Comparison of ENCODE assay signal across 15 cellular contexts in genomic region chr11:66142370-66143263, GRCh38.
DNase-seq lines count a peak whose midpoint lies in the region; ATAC-seq and TF ChIP-seq lines count a peak whose summit lies in the region.
"Had no signal": no experiment of that assay in that cellular context is flagged by ENCODE, and none has a peak within 500 bp of the region (broad histone marks: within the 10 kb centered on the region; RNA-seq: fewer than 3 reads in every experiment).

No MANE protein-coding gene starts in this region.

- H3K9ac ChIP-seq in mammary epithelial cell (ENCODE audit: insufficient read depth, low read length): peak overlapping the region; percentile 27

- no peak overlapping the region for H2AFZ ChIP-seq in mammary epithelial cell (ENCODE audit: low read depth, low read length)

- ATAC-seq in GM19324 (IDR thresholded peaks at IDR 0.05; ENCODE audit: low FRiP score, unreplicated experiment): no peak

- no peaks in the 10 kb centered on the region for H3K36me3 ChIP-seq in mammary epithelial cell (ENCODE audit: insufficient read depth, low read length)
- H3K36me3 ChIP-seq in stomach: no peaks in the 10 kb centered on the region

- DNase-seq in DMS53 (lab: John Stamatoyannopoulos, UW) (peak; percentile 43), DMS53 treated with DMSO at 0.1 percent for 48 hours (lab: John Stamatoyannopoulos, UW; ENCODE audit: unreplicated experiment) (no peak), NOMO-1 (lab: John Stamatoyannopoulos, UW; ENCODE audit: unreplicated experiment in 2 of 2) (peak; percentile 26 to 30), mammary epithelial cell (peak; percentile 84), stomach (no peak), GDM1 (lab: John Stamatoyannopoulos, UW) (no peak), NCI-H1092 (lab: John Stamatoyannopoulos, UW) (no peak)
- DNase-seq: activated CD4-positive, CD25-positive, alpha-beta regulatory T cell treated with anti-CD3 and anti-CD28 coated beads, Interleukin-2, amount 50 U/mL, for 72 hours; activated T-cell treated with anti-CD3 and anti-CD28 coated beads, Interleukin-2, amount 50 U/mL, for 24 hours; DMS79; NCI-H1092 treated with DMSO at 0.1 percent for 48 hours; NCI-H524; SJCRH30 had no signal

- intact Hi-C loops in mammary epithelial cell (cut with micrococcal nuclease): no loop called here
- intact Hi-C loops in stomach (cut with DNase I; ENCODE audit: low total_unique reads): no loop called here

- in situ Hi-C loops in mammary epithelial cell (cut with MboI; ENCODE audit: low sequenced_read_pairs in 2 of 2): no loop called here

- BruUV-seq in mammary epithelial cell (replicated peaks; lab: Mats Ljungman, UMichigan): no TSS peak

- H3K27ac ChIP-seq in mammary epithelial cell (ENCODE audit: insufficient read depth, low read depth, low read length) (peak overlapping the region; percentile 61), stomach (peak overlapping the region in 4 of 5 donors; percentile 28 to 76 (median 64))
- H3K27ac ChIP-seq: 22Rv1, SJCRH30 had no signal

- TF ChIP-seq CTCF in mammary epithelial cell (conservative IDR thresholded peaks at IDR 0.05 in 1 of 2, IDR thresholded peaks at IDR 0.05 in 1 of 2; ENCODE audit: extremely low read depth in 1 of 2, insufficient read depth in 1 of 2, low read depth in 1 of 2, low read length in 2 of 2) (no peak), stomach (IDR thresholded peaks at IDR 0.05) (no peak)

- H3K9me3 ChIP-seq in mammary epithelial cell (replicated peaks; ENCODE audit: insufficient read depth, low read length) (no peaks in the 10 kb centered on the region), stomach (no peaks in the 10 kb centered on the region)
- H3K9me3 ChIP-seq: SJCRH30 had no signal

- 75% methylated on average over 12 of the region's 12 CpGs for WGBS in mammary epithelial cell (ENCODE audit: low coverage, missing lambda C conversion rate)
- WGBS in stomach, 5 donors: 62 to 75% (median 72%) methylated on average over 12 of the region's 12 CpGs

- H3K79me2 ChIP-seq in mammary epithelial cell (ENCODE audit: insufficient read depth, low read length): peaks cover 35% of the 10 kb centered on the region

- H3K4me1 ChIP-seq in mammary epithelial cell (ENCODE audit: insufficient read depth, low read length): peaks cover 16% of the 10 kb centered on the region
- H3K4me1 ChIP-seq in stomach: peaks cover 15 to 56% (median 37%) of the 10 kb centered on the region in 4 donors
- H3K4me1 ChIP-seq: SJCRH30 had no signal

- dilution Hi-C loops in mammary epithelial cell (cut with HindIII; ENCODE audit: low sequenced_read_pairs): no loop called here

- no peak for TF ChIP-seq POLR2A in stomach (IDR thresholded peaks at IDR 0.05)

- CTCF ChIA-PET in mammary epithelial cell (lab: Charles Lee; ENCODE audit: low non-redundant PET): interaction anchor here (0.5 kb wide), 2 partner anchors 61 to 450 kb away, joined by 3 read pairs; partner anchors contain the start of genes CCDC87 and CCS

- H3K4me2 ChIP-seq in mammary epithelial cell (ENCODE audit: insufficient read depth, low read depth, low read length): peak overlapping the region; percentile 61

- H3K4me3 ChIP-seq in mammary epithelial cell (replicated peaks in 1 of 3; ENCODE audit: insufficient read depth in 1 of 3, low read depth in 2 of 3, low read length in 3 of 3): no peak overlapping the region
- H3K4me3 ChIP-seq in stomach: no peak overlapping the region
- H3K4me3 ChIP-seq: SJCRH30 had no signal

- H3K27me3 ChIP-seq in mammary epithelial cell (ENCODE audit: insufficient read depth, low read length) (no peaks in the 10 kb centered on the region), stomach (no peaks in the 10 kb centered on the region)
- H3K27me3 ChIP-seq: SJCRH30 had no signal

- no peak for TF ChIP-seq EP300 in stomach (IDR thresholded peaks at IDR 0.05)

- H4K20me1 ChIP-seq in mammary epithelial cell (ENCODE audit: insufficient read depth, low read length): no peaks in the 10 kb centered on the region

Comparison
In these comparisons a context has a peak if more than half of its experiments do, and no peak if none do; other contexts are left out.
1. DNase-seq: peak in DMS53 (single experiment), NOMO-1 (2 of 2) and mammary epithelial cell (single experiment); none in DMS53 treated with DMSO at 0.1 percent for 48 hours (single experiment), stomach (single experiment), GDM1 (single experiment) and NCI-H1092 (single experiment).